ENCODE assay signal across 17 cellular contexts in the genomic region with DNA sequence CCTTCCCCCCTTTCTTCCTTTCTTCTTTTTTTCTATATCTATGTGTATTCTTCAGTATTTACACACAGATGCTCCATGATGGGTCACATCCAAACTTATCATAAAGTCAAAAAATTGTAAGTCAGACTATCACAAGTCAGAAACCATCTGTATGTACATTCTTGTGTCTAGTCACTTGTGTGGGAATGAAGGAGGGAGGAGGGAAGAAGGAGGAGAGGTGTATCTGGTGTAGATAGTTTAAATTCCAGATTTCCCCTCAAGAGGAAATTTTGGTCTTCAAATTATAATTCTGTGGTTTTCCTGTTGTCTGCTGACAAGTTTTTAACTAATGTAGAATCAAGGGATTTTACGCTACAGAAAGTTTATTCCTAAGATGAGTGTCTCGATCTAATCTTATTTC.
"Had no signal": no experiment of that assay in that cellular context is flagged by ENCODE, and none has a peak within 500 bp of the region (broad histone marks: within the 10 kb centered on the region; RNA-seq: fewer than 3 reads in every experiment).

No MANE protein-coding gene starts in this region.

- H3K36me3 ChIP-seq: esophagus squamous epithelium, neutrophil, suprapubic skin, thyroid gland, upper lobe of left lung, uterus had no signal

- H3K27me3 ChIP-seq: esophagus squamous epithelium, foreskin keratinocyte, hepatocyte, neutrophil, suprapubic skin, thyroid gland, upper lobe of left lung, uterus had no signal

- ATAC-seq: foreskin keratinocyte; mucosa of descending colon; naive thymus-derived CD8-positive, alpha-beta T cell; right cardiac atrium; stimulated activated effector memory CD8-positive, alpha-beta T cell treated with anti-CD3 and anti-CD28 coated beads, Interleukin-12 subunit alpha, Interleukin-12 subunit beta, amount 100 ng/mL, for 72 hours; stimulated activated naive CD8-positive, alpha-beta T cell treated with anti-CD3 and anti-CD28 coated beads, Interleukin-15, Interleukin-2, amounts not matched to agents 100 U/mL and 50 U/mL, for 24 hours had no signal

- H3K27ac ChIP-seq: esophagus squamous epithelium, foreskin keratinocyte, hepatocyte, neutrophil, suprapubic skin, thyroid gland, upper lobe of left lung, uterus had no signal

- H3K4me2 ChIP-seq: hepatocyte had no signal

- H3K27me3 Mint-ChIP-seq: naive thymus-derived CD8-positive, alpha-beta T cell had no signal

- H3K36me3 Mint-ChIP-seq: stimulated activated effector memory CD8-positive, alpha-beta T cell treated with anti-CD3 and anti-CD28 coated beads, Interleukin-12 subunit alpha, Interleukin-12 subunit beta, amount 100 ng/mL, for 72 hours had no signal

- H3K4me1 ChIP-seq: esophagus squamous epithelium, foreskin keratinocyte, suprapubic skin, thyroid gland, upper lobe of left lung, uterus had no signal

- H3K9me3 ChIP-seq: esophagus squamous epithelium, mucosa of descending colon, neutrophil, suprapubic skin, thyroid gland, upper lobe of left lung, uterus had no signal

- H3K4me3 Mint-ChIP-seq: naive thymus-derived CD8-positive, alpha-beta T cell; stimulated activated effector memory CD8-positive, alpha-beta T cell treated with anti-CD3 and anti-CD28 coated beads, Interleukin-12 subunit alpha, Interleukin-12 subunit beta, amount 100 ng/mL, for 72 hours had no signal

- DNase-seq: dermis blood vessel endothelial cell; esophagus squamous epithelium; foreskin keratinocyte; head of caudate nucleus; mucosa of descending colon; naive thymus-derived CD8-positive, alpha-beta T cell; right cardiac atrium; stimulated activated CD4-positive, alpha-beta T cell treated with anti-CD3 and anti-CD28 coated beads, Interleukin-4, amount 100 ng/mL, for 1 hour; stimulated activated CD8-positive, alpha-beta memory T cell treated with anti-CD3 and anti-CD28 coated beads, Interleukin-4, amount 100 ng/mL, for 48 hours; stimulated activated naive CD8-positive, alpha-beta T cell treated with anti-CD3 and anti-CD28 coated beads, Interleukin-15, Interleukin-2, amounts not matched to agents 100 U/mL and 50 U/mL, for 24 hours; thyroid gland; upper lobe of left lung; uterus had no signal

- H3K79me2 ChIP-seq: hepatocyte had no signal

- H3K4me3 ChIP-seq: esophagus squamous epithelium, hepatocyte, mucosa of descending colon, suprapubic skin, thyroid gland, upper lobe of left lung, uterus had no signal

- H2AFZ ChIP-seq: hepatocyte had no signal

- H3K4me1 Mint-ChIP-seq: naive thymus-derived CD8-positive, alpha-beta T cell; stimulated activated effector memory CD8-positive, alpha-beta T cell treated with anti-CD3 and anti-CD28 coated beads, Interleukin-12 subunit alpha, Interleukin-12 subunit beta, amount 100 ng/mL, for 72 hours had no signal

- H3K27ac Mint-ChIP-seq: naive thymus-derived CD8-positive, alpha-beta T cell; stimulated activated effector memory CD8-positive, alpha-beta T cell treated with anti-CD3 and anti-CD28 coated beads, Interleukin-12 subunit alpha, Interleukin-12 subunit beta, amount 100 ng/mL, for 72 hours had no signal
